ENCODE assay signal across 1 cellular context in the genomic region with DNA sequence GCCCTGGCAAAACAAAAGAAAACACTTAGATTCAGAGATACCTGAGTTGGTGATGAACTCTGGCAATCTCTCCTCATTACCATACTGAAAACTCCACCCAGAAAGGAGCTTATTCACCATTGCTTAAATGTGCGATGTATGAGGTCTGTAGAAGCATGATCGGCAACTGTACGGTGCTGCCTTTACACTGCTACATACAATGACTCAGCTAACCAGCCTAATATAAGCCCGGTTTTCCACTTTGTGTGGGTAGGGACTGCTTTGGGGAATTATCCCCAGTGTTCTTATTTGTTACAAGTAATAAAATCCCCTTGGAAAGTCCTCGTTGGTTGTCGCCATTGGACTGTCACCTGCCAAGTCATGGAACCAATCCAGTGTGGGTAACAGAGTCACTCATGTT.
TF ChIP-seq lines count a peak whose summit lies in the region.

No MANE protein-coding gene starts in this region.

TF ChIP-seq in IMR-90, 13 proteins besides CTCF, POLR2A, EP300 and RAD21:
- TF ChIP-seq CEBPB (IDR thresholded peaks at IDR 0.05; ENCODE audit: low read depth, low read length) = no peak
- no peak for TF ChIP-seq RFX5 (IDR thresholded peaks at IDR 0.05; ENCODE audit: low read depth, low read length)
- TF ChIP-seq, protein P1, sequence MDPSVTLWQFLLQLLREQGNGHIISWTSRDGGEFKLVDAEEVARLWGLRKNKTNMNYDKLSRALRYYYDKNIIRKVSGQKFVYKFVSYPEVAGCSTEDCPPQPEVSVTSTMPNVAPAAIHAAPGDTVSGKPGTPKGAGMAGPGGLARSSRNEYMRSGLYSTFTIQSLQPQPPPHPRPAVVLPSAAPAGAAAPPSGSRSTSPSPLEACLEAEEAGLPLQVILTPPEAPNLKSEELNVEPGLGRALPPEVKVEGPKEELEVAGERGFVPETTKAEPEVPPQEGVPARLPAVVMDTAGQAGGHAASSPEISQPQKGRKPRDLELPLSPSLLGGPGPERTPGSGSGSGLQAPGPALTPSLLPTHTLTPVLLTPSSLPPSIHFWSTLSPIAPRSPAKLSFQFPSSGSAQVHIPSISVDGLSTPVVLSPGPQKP (IDR thresholded peaks at IDR 0.05; ENCODE audit: borderline replicate concordance, low read depth, low read length) = no peak
- TF ChIP-seq, protein P2, sequence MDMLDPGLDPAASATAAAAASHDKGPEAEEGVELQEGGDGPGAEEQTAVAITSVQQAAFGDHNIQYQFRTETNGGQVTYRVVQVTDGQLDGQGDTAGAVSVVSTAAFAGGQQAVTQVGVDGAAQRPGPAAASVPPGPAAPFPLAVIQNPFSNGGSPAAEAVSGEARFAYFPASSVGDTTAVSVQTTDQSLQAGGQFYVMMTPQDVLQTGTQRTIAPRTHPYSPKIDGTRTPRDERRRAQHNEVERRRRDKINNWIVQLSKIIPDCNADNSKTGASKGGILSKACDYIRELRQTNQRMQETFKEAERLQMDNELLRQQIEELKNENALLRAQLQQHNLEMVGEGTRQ (IDR thresholded peaks at IDR 0.05; ENCODE audit: low read depth, low read length) = no peak
- TF ChIP-seq MXI1 (IDR thresholded peaks at IDR 0.05; ENCODE audit: borderline replicate concordance, low read depth, low read length) = no peak
- no peak for TF ChIP-seq RCOR1 (IDR thresholded peaks at IDR 0.05; ENCODE audit: insufficient replicate concordance, low read length)
- no peak for TF ChIP-seq CHD1 (IDR thresholded peaks at IDR 0.05; ENCODE audit: low read depth, low read length)
- TF ChIP-seq MAZ (IDR thresholded peaks at IDR 0.05; ENCODE audit: borderline replicate concordance, low read depth, low read length) = no peak
- TF ChIP-seq NFE2L2 (IDR thresholded peaks at IDR 0.05; ENCODE audit: low read depth, low read length) = no peak
- TF ChIP-seq BHLHE40 (IDR thresholded peaks at IDR 0.05; ENCODE audit: low read depth, low read length) = no peak
